33 cellular contexts compared by ENCODE assay signal in the genomic region with DNA sequence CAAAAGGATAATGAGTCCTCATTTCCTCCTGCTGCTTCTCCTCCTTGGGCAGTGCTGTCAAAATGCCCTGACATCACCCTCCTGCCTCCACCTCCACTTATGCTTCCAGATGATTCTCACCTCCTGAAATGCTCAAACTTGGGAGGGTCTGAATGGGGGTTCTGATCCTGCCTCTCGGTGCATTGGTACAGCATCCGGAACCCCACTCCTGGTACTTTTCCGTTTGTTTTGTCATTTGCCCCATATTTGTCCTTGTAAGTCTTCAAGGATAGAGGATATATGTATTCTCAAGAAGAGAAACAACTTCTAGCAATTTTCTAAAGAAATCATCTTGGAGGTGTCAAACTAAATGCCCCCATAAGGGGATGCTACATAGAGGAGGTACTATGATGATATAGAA.
"Had no signal": no experiment of that assay in that cellular context is flagged by ENCODE, and none has a peak within 500 bp of the region (broad histone marks: within the 10 kb centered on the region; RNA-seq: fewer than 3 reads in every experiment).

No MANE protein-coding gene starts in this region.

- H3K27me3 ChIP-seq: adrenal gland, body of pancreas, brain microvascular endothelial cell, breast epithelium had no signal

- H3K4me3 ChIP-seq: adrenal gland, body of pancreas, breast epithelium had no signal

- H3K4me3 Mint-ChIP-seq: activated B cell treated with CpG ODN at 0.5 μM for 24 hours; activated CD4-positive, alpha-beta memory T cell treated with anti-CD3 and anti-CD28 coated beads, Interleukin-2, amount 10 ng/mL, durations not matched to agents 7 days and 5 days; activated CD4-positive, alpha-beta T cell treated with anti-CD3 and anti-CD28 coated beads, Interleukin-2, amount 10 ng/mL, durations not matched to agents 7 days and 5 days; activated naive CD4-positive, alpha-beta T cell treated with anti-CD3 and anti-CD28 coated beads for 36 hours; activated naive CD8-positive, alpha-beta T cell treated with anti-CD3 and anti-CD28 coated beads for 36 hours; activated T-cell treated with anti-CD3 and anti-CD28 coated beads, Interleukin-2, amount 50 U/mL, for 4 hours; activated T-cell treated with anti-CD3 and anti-CD28 coated beads, Interleukin-2, amount 50 U/mL, for 72 hours; activated T-helper 1 cell treated with anti-CD3 and anti-CD28 coated beads, Interleukin-12 subunit alpha, Interleukin-12 subunit beta, Interleukin-2, Interleukin-4 antibody, amounts not matched to agents 30 ng/mL and 10 ng/mL and 1 ng/mL, durations not matched to agents 14 hours and 24 hours and 36 hours; activated T-helper 17 cell treated with anti-CD3 and anti-CD28 coated beads, Interleukin-2, amount 50 U/mL, for 72 hours; T-helper 1 cell treated with Interleukin-12 subunit alpha and Interleukin-12 subunit beta and Interleukin-4 antibody, amounts not matched to agents 30 μg/mL and 1 μg/mL, for 36 hours; T-helper 2 cell treated with Interferon-gamma antibody and Interleukin-4, amounts not matched to agents 5 μg/mL and 100 μg/mL, for 36 hours had no signal

- H3K36me3 Mint-ChIP-seq: activated naive CD8-positive, alpha-beta T cell treated with anti-CD3 and anti-CD28 coated beads for 36 hours had no signal

- H3K4me1 ChIP-seq: adrenal gland, body of pancreas, breast epithelium had no signal

- H3K27ac Mint-ChIP-seq: activated B cell treated with CpG ODN at 0.5 μM for 24 hours; activated CD4-positive, alpha-beta memory T cell treated with anti-CD3 and anti-CD28 coated beads, Interleukin-2, amount 10 ng/mL, durations not matched to agents 7 days and 5 days; activated CD4-positive, alpha-beta T cell treated with anti-CD3 and anti-CD28 coated beads, Interleukin-2, amount 10 ng/mL, durations not matched to agents 7 days and 5 days; activated naive CD4-positive, alpha-beta T cell treated with anti-CD3 and anti-CD28 coated beads for 36 hours; activated naive CD4-positive, alpha-beta T cell treated with anti-CD3 and anti-CD28 coated beads, Interleukin-2, amount 50 U/mL, for 72 hours; activated naive CD8-positive, alpha-beta T cell treated with anti-CD3 and anti-CD28 coated beads for 36 hours; activated T-cell treated with anti-CD3 and anti-CD28 coated beads, Interleukin-2, amount 50 U/mL, for 72 hours; activated T-helper 1 cell treated with anti-CD3 and anti-CD28 coated beads, Interleukin-12 subunit alpha, Interleukin-12 subunit beta, Interleukin-2, Interleukin-4 antibody, amounts not matched to agents 30 ng/mL and 10 ng/mL and 1 ng/mL, durations not matched to agents 14 hours and 24 hours and 36 hours; activated T-helper 17 cell treated with anti-CD3 and anti-CD28 coated beads, Interleukin-2, amount 50 U/mL, for 72 hours; T-helper 1 cell treated with Interleukin-12 subunit alpha and Interleukin-12 subunit beta and Interleukin-4 antibody, amounts not matched to agents 30 μg/mL and 1 μg/mL, for 36 hours; T-helper 2 cell treated with Interferon-gamma antibody and Interleukin-4, amounts not matched to agents 5 μg/mL and 100 μg/mL, for 36 hours had no signal

- H3K9me3 Mint-ChIP-seq: activated naive CD8-positive, alpha-beta T cell treated with anti-CD3 and anti-CD28 coated beads for 36 hours had no signal

- ATAC-seq: activated naive CD4-positive, alpha-beta T cell treated with anti-CD3 and anti-CD28 coated beads, Interleukin-2, amount 50 U/mL, for 72 hours; activated T-cell treated with anti-CD3 and anti-CD28 coated beads, Interleukin-2, amount 50 U/mL, for 4 hours; activated T-cell treated with anti-CD3 and anti-CD28 coated beads, Interleukin-2, amount 50 U/mL, for 72 hours; activated T-helper 17 cell treated with anti-CD3 and anti-CD28 coated beads, Interleukin-2, amount 50 U/mL, for 72 hours; body of pancreas had no signal

- H3K4me1 Mint-ChIP-seq: activated B cell treated with CpG ODN at 0.5 μM for 24 hours; activated CD4-positive, alpha-beta memory T cell treated with anti-CD3 and anti-CD28 coated beads, Interleukin-2, amount 10 ng/mL, durations not matched to agents 7 days and 5 days; activated CD4-positive, alpha-beta T cell treated with anti-CD3 and anti-CD28 coated beads, Interleukin-2, amount 10 ng/mL, durations not matched to agents 7 days and 5 days; activated naive CD8-positive, alpha-beta T cell treated with anti-CD3 and anti-CD28 coated beads for 36 hours; activated T-helper 17 cell treated with anti-CD3 and anti-CD28 coated beads, Interleukin-2, amount 50 U/mL, for 72 hours had no signal

- H3K36me3 ChIP-seq: adrenal gland, brain microvascular endothelial cell, breast epithelium had no signal

- H3K27ac ChIP-seq: adrenal gland, body of pancreas, brain microvascular endothelial cell, breast epithelium, VCaP had no signal

- H3K9me3 ChIP-seq: adrenal gland, body of pancreas, breast epithelium had no signal

- DNase-seq: activated B cell treated with CpG ODN at 0.5 μM for 24 hours; activated CD4-positive, alpha-beta memory T cell treated with anti-CD3 and anti-CD28 coated beads, Interleukin-2, amount 10 ng/mL, durations not matched to agents 7 days and 5 days; activated CD4-positive, alpha-beta T cell treated with anti-CD3 and anti-CD28 coated beads for 4 hours; activated CD4-positive, alpha-beta T cell treated with anti-CD3 and anti-CD28 coated beads, Interleukin-2, amount 10 ng/mL, durations not matched to agents 7 days and 5 days; activated CD4-positive, alpha-beta T cell treated with anti-CD3 and anti-CD28 coated beads, Interleukin-2, amount 50 U/mL, for 48 hours; activated CD4-positive, CD25-positive, alpha-beta regulatory T cell treated with anti-CD3 and anti-CD28 coated beads, Interleukin-2, amount 50 U/mL, for 72 hours; activated CD8-positive, alpha-beta memory T cell treated with anti-CD3 and anti-CD28 coated beads, Interleukin-2, amount 50 U/mL, for 4 hours; activated effector memory CD4-positive, alpha-beta T cell treated with anti-CD3 and anti-CD28 coated beads, Interleukin-2, amount 50 U/mL, for 16 hours; activated gamma-delta T cell treated with Interleukin-2 at 50 U/mL for 16 hours; activated naive CD4-positive, alpha-beta T cell; activated naive CD4-positive, alpha-beta T cell treated with anti-CD3 and anti-CD28 coated beads for 36 hours; activated naive CD4-positive, alpha-beta T cell treated with anti-CD3 and anti-CD28 coated beads, Interleukin-2, amount 50 U/mL, for 16 hours; activated naive CD8-positive, alpha-beta T cell treated with anti-CD3 and anti-CD28 coated beads for 36 hours; activated T-cell treated with anti-CD3 and anti-CD28 coated beads for 4 hours; activated T-cell treated with anti-CD3 and anti-CD28 coated beads, Interleukin-2, amount 50 U/mL, for 1 hour; activated T-cell treated with anti-CD3 and anti-CD28 coated beads, Interleukin-2, amount 50 U/mL, for 4 hours; activated T-cell treated with anti-CD3 and anti-CD28 coated beads, Interleukin-2, amount 50 U/mL, for 72 hours; adrenal gland; amniotic stem cell; aorta; body of pancreas; brain microvascular endothelial cell; central memory CD4-positive, alpha-beta T cell; T-helper 1 cell; T-helper 2 cell; T-helper 9 cell had no signal

- H3K27me3 Mint-ChIP-seq: activated CD4-positive, alpha-beta memory T cell treated with anti-CD3 and anti-CD28 coated beads, Interleukin-2, amount 10 ng/mL, durations not matched to agents 7 days and 5 days; activated CD4-positive, alpha-beta T cell treated with anti-CD3 and anti-CD28 coated beads, Interleukin-2, amount 10 ng/mL, durations not matched to agents 7 days and 5 days; activated naive CD8-positive, alpha-beta T cell treated with anti-CD3 and anti-CD28 coated beads for 36 hours; activated T-helper 17 cell treated with anti-CD3 and anti-CD28 coated beads, Interleukin-2, amount 50 U/mL, for 72 hours had no signal
